ENCODE assay signal across 8 cellular contexts in genomic region chr5:177351392-177352329, GRCh38. TPM values are rescaled to one million over a fixed set of nuclear protein-coding genes. Genes with fewer than 3 reads are reported as not detected.
A peak's percentile ranks its signal among the peaks of the same experiment; 100 is the strongest.
DNase-seq lines count a peak whose midpoint lies in the region; ATAC-seq, FAIRE-seq and TF ChIP-seq lines count a peak whose summit lies in the region.

LMAN2 (minus strand) TSS chr5:177351668; CDS start chr5:177351647, 21 bp downstream.

- H3K4me1 Mint-ChIP-seq in progenitor cell of endocrine pancreas (ENCODE audit: low read depth) = peaks cover 20% of the 10 kb centered on the region

- H3K4me3 Mint-ChIP-seq in progenitor cell of endocrine pancreas (ENCODE audit: low read depth) = peak within 1 kb of the TSS; percentile 97

- TF ChIP-seq POLR2A in GM12891 (IDR thresholded peaks at IDR 0.05; ENCODE audit: low read depth, low read length) (peak; percentile 89), adrenal gland (IDR thresholded peaks at IDR 0.05) (peak; percentile 35 to 40)

- peaks cover 1% of the 10 kb centered on the region for H3K36me3 Mint-ChIP-seq in progenitor cell of endocrine pancreas (ENCODE audit: insufficient read depth)

- peak; percentile 93 for FAIRE-seq in GM12891 (lab: Jason Lieb, UNC)

- H3K9me3 ChIP-seq in adrenal gland (replicated peaks in 1 of 3) = no peaks in the 10 kb centered on the region

- peaks cover 0 to 10% of the 10 kb centered on the region in 2 donors for H3K36me3 ChIP-seq in adrenal gland (replicated peaks in 1 of 2)

- no peaks in the 10 kb centered on the region for H3K9me3 Mint-ChIP-seq in progenitor cell of endocrine pancreas (ENCODE audit: low read depth)

- no peaks in the 10 kb centered on the region for H3K27me3 ChIP-seq in adrenal gland

- H3K27me3 Mint-ChIP-seq in progenitor cell of endocrine pancreas = peaks cover 12% of the 10 kb centered on the region

- peak within 1 kb of the TSS; percentile 69 to 94 (median 86) for H3K27ac ChIP-seq in adrenal gland

- ATAC-seq in HG02852 (IDR thresholded peaks at IDR 0.05; ENCODE audit: unreplicated experiment) = peak; percentile 91
- ATAC-seq in left cardiac atrium = peak; percentile 99

- TF ChIP-seq CTCF in adrenal gland (IDR thresholded peaks at IDR 0.05) = no peak
- TF ChIP-seq CTCF in progenitor cell of endocrine pancreas (IDR thresholded peaks at IDR 0.05; ENCODE audit: unreplicated experiment) = no peak

- intact Hi-C loops in adrenal gland (cut with DNase I) (no loop called here), left cardiac atrium (cut with DNase I) (no loop called here)

- H3K27ac Mint-ChIP-seq in progenitor cell of endocrine pancreas = peak within 1 kb of the TSS; percentile 99

- DNase-seq in GM12891 (ENCODE audit: insufficient read length, low spot score) = peak; percentile 90
- peak; percentile 90 for DNase-seq in NCI-H146 (lab: John Stamatoyannopoulos, UW)
- DNase-seq in T-helper 1 cell = peak; percentile 78 to 96 (median 86)
- DNase-seq in adrenal gland = peak; percentile 92 to 98 (median 95)
- peak; percentile 95 for DNase-seq in left cardiac atrium
- DNase-seq in progenitor cell of endocrine pancreas (ENCODE audit: low spot score, unreplicated experiment) = peak; percentile 64
- peak; percentile 95 for DNase-seq in ureter (ENCODE audit: low spot score)

- peak within 1 kb of the TSS; percentile 50 to 99 (median 83) for H3K4me3 ChIP-seq in adrenal gland

- WGBS in adrenal gland, 4 donors = 5 to 7% (median 6%) methylated on average over 39 to 55 of the region's 55 CpGs

- H3K4me1 ChIP-seq in adrenal gland (replicated peaks in 1 of 2) = peaks cover 17 to 35% of the 10 kb centered on the region in 2 donors

TF ChIP-seq in GM12891, 5 proteins besides CTCF, POLR2A, EP300 and RAD21:
- peak; percentile 54 for TF ChIP-seq SPI1 (IDR thresholded peaks at IDR 0.05; ENCODE audit: low read depth, low read length)
- TF ChIP-seq PAX5 (IDR thresholded peaks at IDR 0.05; ENCODE audit: insufficient read depth, low read length, severe bottlenecking) = no peak
- peak; percentile 83; the same call in 1 of the 2 replicates for TF ChIP-seq POU2F2 (IDR thresholded peaks at IDR 0.05; ENCODE audit: low read depth, low read length)
- TF ChIP-seq POLR2AphosphoS5 (IDR thresholded peaks at IDR 0.05; ENCODE audit: low read depth, low read length) = peak; percentile 93
- TF ChIP-seq TAF1 (IDR thresholded peaks at IDR 0.05; ENCODE audit: low read depth, low read length) = peak; percentile 97
TF ChIP-seq in GM12891: peak in this region for 4.

RNA-seq across cellular contexts. Expression of gene LMAN2, which starts in this region (rescaled TPM):
- 139 TPM for polyA plus RNA-seq in GM12891 (2012; ENCODE audit: low read depth, missing spikeins)
- 100 to 1,000 TPM; 109 to 398 (median 164) TPM for total RNA-seq in adrenal gland
- 100 to 1,000 TPM in 1 of 3 donors, 10 to 100 TPM in 2; 85.7 to 147 (median 97.4) TPM for polyA plus RNA-seq in adrenal gland
- 10 to 100 TPM; 76.4 to 77.7 TPM for total RNA-seq in left cardiac atrium
- 106 and 111 TPM in 2 replicates for total RNA-seq in progenitor cell of endocrine pancreas
- total RNA-seq in ureter = 129 TPM

Comparison
In these comparisons a context has a peak if more than half of its experiments do, and no peak if none do; other contexts are left out.
1. Peak in every context shown above with its lines: DNase-seq, ATAC-seq, H3K4me3 ChIP-seq and H3K27ac ChIP-seq.